ENCODE assay signal across 10 cellular contexts in genomic region chr14:68379510-68380303, GRCh38.
A peak's percentile ranks its signal among the peaks of the same experiment; 100 is the strongest.
DNase-seq lines count a peak whose midpoint lies in the region; ATAC-seq and TF ChIP-seq lines count a peak whose summit lies in the region.
"Had no signal": no experiment of that assay in that cellular context is flagged by ENCODE, and none has a peak within 500 bp of the region (broad histone marks: within the 10 kb centered on the region; RNA-seq: fewer than 3 reads in every experiment).

No MANE protein-coding gene starts in this region.

- no peaks in the 10 kb centered on the region for H3K27me3 ChIP-seq in rectal smooth muscle tissue (ENCODE audit: control insufficient read depth, insufficient read depth, low read length)

- H3K9ac ChIP-seq in rectal smooth muscle tissue (ENCODE audit: low read length) = no peak overlapping the region

- no peaks in the 10 kb centered on the region for H3K36me3 ChIP-seq in rectal smooth muscle tissue (ENCODE audit: control insufficient read depth, insufficient read depth, low read length)

- no peak overlapping the region for H3K4me3 ChIP-seq in coronary artery
- no peak overlapping the region for H3K4me3 ChIP-seq in rectal smooth muscle tissue (ENCODE audit: low read length)

- DNase-seq in DMS53 (lab: John Stamatoyannopoulos, UW) = peak; percentile 24
- no peak for DNase-seq in DMS53 treated with DMSO at 0.1 percent for 48 hours (lab: John Stamatoyannopoulos, UW; ENCODE audit: unreplicated experiment)
- DNase-seq in NCI-H2029 treated with DMSO at 0.1 percent for 48 hours (lab: John Stamatoyannopoulos, UW) = peak; percentile 57
- no peak for DNase-seq in coronary artery (ENCODE audit: low spot score)
- DNase-seq in cerebellum (ENCODE audit: low spot score) = no peak
- DNase-seq in NCI-H345 treated with DMSO at 0.1 percent for 48 hours (lab: John Stamatoyannopoulos, UW; ENCODE audit: unreplicated experiment) = no peak
- DNase-seq: aorta had no signal

- ATAC-seq in HG02973 (IDR thresholded peaks at IDR 0.05; ENCODE audit: unreplicated experiment) = no peak

- H3K27ac ChIP-seq in coronary artery = peak overlapping the region; percentile 22 to 73
- peak overlapping the region; percentile 66 for H3K27ac ChIP-seq in rectal smooth muscle tissue (ENCODE audit: low read depth, low read length)
- H3K27ac ChIP-seq: 22Rv1 had no signal

- peaks cover 46% of the 10 kb centered on the region for H3K4me1 ChIP-seq in rectal smooth muscle tissue (ENCODE audit: control insufficient read depth, insufficient read depth, low read length)

- no peak for TF ChIP-seq CTCF in coronary artery (IDR thresholded peaks at IDR 0.05)

Comparison
In these comparisons a context has a peak if more than half of its experiments do, and no peak if none do; other contexts are left out.
1. DNase-seq: peak in DMS53 (single experiment) and NCI-H2029 treated with DMSO at 0.1 percent for 48 hours (single experiment); none in DMS53 treated with DMSO at 0.1 percent for 48 hours (single experiment), coronary artery (single experiment), cerebellum (single experiment) and NCI-H345 treated with DMSO at 0.1 percent for 48 hours (single experiment).